In genomic region chr9:133715866-133716563, GRCh38 we compare ENCODE assay signal across 8 cellular contexts. TPM values are rescaled to one million over a fixed set of nuclear protein-coding genes. Genes with fewer than 3 reads are reported as not detected.
DNase-seq lines count a peak whose midpoint lies in the region; ATAC-seq and TF ChIP-seq lines count a peak whose summit lies in the region.

No MANE protein-coding gene starts in this region.

- peak overlapping the region; percentile 68; the same call in 1 of the 2 replicates for H3K27ac ChIP-seq in HUES6 (ENCODE audit: low read depth, low read length)

- H3K36me3 Mint-ChIP-seq in activated T-helper 2 cell treated with anti-CD3 and anti-CD28 coated beads, Interferon-gamma antibody, Interleukin-2, Interleukin-4, amounts not matched to agents 10 μg/mL and 5 μg/mL and 100 μg/mL, durations not matched to agents 14 hours and 24 hours and 36 hours (ENCODE audit: low read depth), result no peaks in the 10 kb centered on the region
- peaks cover 3% of the 10 kb centered on the region for H3K36me3 Mint-ChIP-seq in effector memory CD8-positive, alpha-beta T cell (ENCODE audit: insufficient read depth)

- intact Hi-C loops in activated T-helper 2 cell treated with anti-CD3 and anti-CD28 coated beads, Interferon-gamma antibody, Interleukin-2, Interleukin-4, amounts not matched to agents 10 μg/mL and 5 μg/mL and 100 μg/mL, durations not matched to agents 14 hours and 24 hours and 36 hours (cut with micrococcal nuclease), result no loop called here

- peaks cover 32% of the 10 kb centered on the region for H3K4me1 ChIP-seq in HUES6 (ENCODE audit: control insufficient read depth, insufficient read depth, low read length)

- no peak for ATAC-seq in HG02642 (IDR thresholded peaks at IDR 0.05; ENCODE audit: poor library complexity, unreplicated experiment)
- no peak for ATAC-seq in effector memory CD8-positive, alpha-beta T cell (replicated peaks)

- no peaks in the 10 kb centered on the region; the same call in 1 of the 2 replicates for H3K9me3 ChIP-seq in HUES6 (ENCODE audit: control insufficient read depth, insufficient read depth, low read depth, low read length)

- peak overlapping the region; percentile 27 for H3K9ac ChIP-seq in HUES6 (ENCODE audit: low read length)

- no peaks in the 10 kb centered on the region for H3K4me1 Mint-ChIP-seq in activated T-helper 2 cell treated with anti-CD3 and anti-CD28 coated beads, Interferon-gamma antibody, Interleukin-2, Interleukin-4, amounts not matched to agents 10 μg/mL and 5 μg/mL and 100 μg/mL, durations not matched to agents 14 hours and 24 hours and 36 hours (ENCODE audit: low read depth)
- peaks cover 0 to 3% of the 10 kb centered on the region in 2 donors for H3K4me1 Mint-ChIP-seq in effector memory CD8-positive, alpha-beta T cell (ENCODE audit: low read depth in 2 of 2)

- no peak overlapping the region for H3K4me3 Mint-ChIP-seq in activated T-helper 2 cell treated with anti-CD3 and anti-CD28 coated beads, Interferon-gamma antibody, Interleukin-2, Interleukin-4, amounts not matched to agents 10 μg/mL and 5 μg/mL and 100 μg/mL, durations not matched to agents 14 hours and 24 hours and 36 hours (ENCODE audit: low read depth)
- H3K4me3 Mint-ChIP-seq in effector memory CD8-positive, alpha-beta T cell, result no peak overlapping the region

- no peaks in the 10 kb centered on the region for H3K9me3 Mint-ChIP-seq in activated T-helper 2 cell treated with anti-CD3 and anti-CD28 coated beads, Interferon-gamma antibody, Interleukin-2, Interleukin-4, amounts not matched to agents 10 μg/mL and 5 μg/mL and 100 μg/mL, durations not matched to agents 14 hours and 24 hours and 36 hours
- no peaks in the 10 kb centered on the region for H3K9me3 Mint-ChIP-seq in effector memory CD8-positive, alpha-beta T cell

- peak; percentile 13; the same call in 1 of the 2 replicates for TF ChIP-seq CTCF in AG10803 (conservative IDR thresholded peaks at IDR 0.05; ENCODE audit: low read length)

- H3K27me3 ChIP-seq in HUES6 (ENCODE audit: control insufficient read depth, insufficient read depth, low read length), result no peaks in the 10 kb centered on the region

- DNase-seq in AG10803 (ENCODE audit: low read depth) (no peak), left kidney (ENCODE audit: low read depth, low spot score) (peak; percentile 72), dermis blood vessel endothelial cell (no peak)
- DNase-seq in activated CD4-positive, alpha-beta T cell treated with anti-CD3 and anti-CD28 coated beads, Interleukin-2, amount 50 U/mL, for 1 hour, result peak; percentile 46
- DNase-seq in activated T-helper 2 cell treated with anti-CD3 and anti-CD28 coated beads, Interferon-gamma antibody, Interleukin-2, Interleukin-4, amounts not matched to agents 10 μg/mL and 5 μg/mL and 100 μg/mL, durations not matched to agents 14 hours and 24 hours and 36 hours (ENCODE audit: low spot score), result no peak
- no peak for DNase-seq in effector memory CD8-positive, alpha-beta T cell

- H3K27me3 Mint-ChIP-seq in activated T-helper 2 cell treated with anti-CD3 and anti-CD28 coated beads, Interferon-gamma antibody, Interleukin-2, Interleukin-4, amounts not matched to agents 10 μg/mL and 5 μg/mL and 100 μg/mL, durations not matched to agents 14 hours and 24 hours and 36 hours (ENCODE audit: low read depth), result no peaks in the 10 kb centered on the region
- H3K27me3 Mint-ChIP-seq in effector memory CD8-positive, alpha-beta T cell, result peaks cover 18 to 67% of the 10 kb centered on the region in 2 donors

- no peak overlapping the region for H3K27ac Mint-ChIP-seq in activated T-helper 2 cell treated with anti-CD3 and anti-CD28 coated beads, Interferon-gamma antibody, Interleukin-2, Interleukin-4, amounts not matched to agents 10 μg/mL and 5 μg/mL and 100 μg/mL, durations not matched to agents 14 hours and 24 hours and 36 hours
- H3K27ac Mint-ChIP-seq in effector memory CD8-positive, alpha-beta T cell, result no peak overlapping the region

- no peaks in the 10 kb centered on the region for H3K36me3 ChIP-seq in HUES6 (ENCODE audit: control insufficient read depth, insufficient read depth, low read length)

- H3K4me3 ChIP-seq in AG10803 (ENCODE audit: low read length) (no peak overlapping the region), HUES6 (ENCODE audit: low read depth, low read length) (no peak overlapping the region)

RNA-seq across cellular contexts. Expression of gene SARDH, which starts 22.1 kb away (rescaled TPM):
- total RNA-seq in activated T-helper 2 cell treated with anti-CD3 and anti-CD28 coated beads, Interferon-gamma antibody, Interleukin-2, Interleukin-4, amounts not matched to agents 10 μg/mL and 5 μg/mL and 100 μg/mL, durations not matched to agents 14 hours and 24 hours and 36 hours, result 1.1 and 1.6 TPM in 2 replicates
- total RNA-seq in dermis blood vessel endothelial cell, result 0.34 and 0.37 TPM in 2 replicates

Comparison
In these comparisons a context has a peak if more than half of its experiments do, and no peak if none do; other contexts are left out.
1. DNase-seq: peak in activated CD4-positive, alpha-beta T cell treated with anti-CD3 and anti-CD28 coated beads, Interleukin-2, amount 50 U/mL, for 1 hour (single experiment) and left kidney (single experiment); none in AG10803 (single experiment), activated T-helper 2 cell treated with anti-CD3 and anti-CD28 coated beads, Interferon-gamma antibody, Interleukin-2, Interleukin-4, amounts not matched to agents 10 μg/mL and 5 μg/mL and 100 μg/mL, durations not matched to agents 14 hours and 24 hours and 36 hours (single experiment), effector memory CD8-positive, alpha-beta T cell (0 of 3) and dermis blood vessel endothelial cell (single experiment).